26 cellular contexts compared by ENCODE assay signal in genomic region chr21:35097525-35097924, GRCh38.
"Had no signal": no experiment of that assay in that cellular context is flagged by ENCODE, and none has a peak within 500 bp of the region (broad histone marks: within the 10 kb centered on the region; RNA-seq: fewer than 3 reads in every experiment).

No MANE protein-coding gene starts in this region.

- H3K36me3 Mint-ChIP-seq: immature natural killer cell, mesothelial cell of epicardium had no signal

- DNase-seq: activated CD4-positive, alpha-beta T cell treated with anti-CD3 and anti-CD28 coated beads, Interleukin-2, amount 10 ng/mL, durations not matched to agents 7 days and 5 days; activated CD8-positive, alpha-beta memory T cell treated with anti-CD3 and anti-CD28 coated beads, Interleukin-2, amount 50 U/mL, for 4 hours; activated gamma-delta T cell; activated T-cell treated with anti-CD3 and anti-CD28 coated beads, Interleukin-2, amount 50 U/mL, for 1 hour; central memory CD4-positive, alpha-beta T cell; endodermal cell; foreskin keratinocyte; heart left ventricle; hypothalamus; immature natural killer cell; kidney; left colon; naive B cell; nucleus accumbens; pancreas; retina; stimulated activated CD4-positive, alpha-beta T cell treated with anti-CD3 and anti-CD28 coated beads, Interleukin-12 subunit alpha, Interleukin-12 subunit beta, amount 100 ng/mL, for 4 hours; stimulated activated CD4-positive, alpha-beta T cell treated with anti-CD3 and anti-CD28 coated beads, Interleukin-4, amount 100 ng/mL, for 1 hour; stomach; thyroid gland; upper lobe of left lung had no signal

- H3K4me3 Mint-ChIP-seq: activated CD4-positive, alpha-beta T cell treated with anti-CD3 and anti-CD28 coated beads, Interleukin-2, amount 10 ng/mL, durations not matched to agents 7 days and 5 days; dendritic cell treated with granulocyte-macrophage colony-stimulating factor and Interleukin-4, amounts not matched to agents 40 ng/mL and 50 ng/mL, for 4 days; endodermal cell; immature natural killer cell; mesothelial cell of epicardium; naive B cell; neural crest cell had no signal

- H3K4me1 Mint-ChIP-seq: endodermal cell, immature natural killer cell, mesothelial cell of epicardium, naive B cell, neural crest cell had no signal

- H3K27ac Mint-ChIP-seq: activated CD4-positive, alpha-beta T cell treated with anti-CD3 and anti-CD28 coated beads, Interleukin-2, amount 10 ng/mL, durations not matched to agents 7 days and 5 days; dendritic cell treated with granulocyte-macrophage colony-stimulating factor and Interleukin-4, amounts not matched to agents 40 ng/mL and 50 ng/mL, for 4 days; endodermal cell; immature natural killer cell; mesothelial cell of epicardium; naive B cell had no signal

- ATAC-seq: esophagus mucosa, foreskin keratinocyte, heart left ventricle, left colon, pancreas, sciatic nerve had no signal

- H3K9me3 Mint-ChIP-seq: endodermal cell, immature natural killer cell had no signal

- H3K27me3 Mint-ChIP-seq: activated CD4-positive, alpha-beta T cell treated with anti-CD3 and anti-CD28 coated beads, Interleukin-2, amount 10 ng/mL, durations not matched to agents 7 days and 5 days had no signal
